Comparison of ENCODE assay signal across 8 cellular contexts in the genomic region with DNA sequence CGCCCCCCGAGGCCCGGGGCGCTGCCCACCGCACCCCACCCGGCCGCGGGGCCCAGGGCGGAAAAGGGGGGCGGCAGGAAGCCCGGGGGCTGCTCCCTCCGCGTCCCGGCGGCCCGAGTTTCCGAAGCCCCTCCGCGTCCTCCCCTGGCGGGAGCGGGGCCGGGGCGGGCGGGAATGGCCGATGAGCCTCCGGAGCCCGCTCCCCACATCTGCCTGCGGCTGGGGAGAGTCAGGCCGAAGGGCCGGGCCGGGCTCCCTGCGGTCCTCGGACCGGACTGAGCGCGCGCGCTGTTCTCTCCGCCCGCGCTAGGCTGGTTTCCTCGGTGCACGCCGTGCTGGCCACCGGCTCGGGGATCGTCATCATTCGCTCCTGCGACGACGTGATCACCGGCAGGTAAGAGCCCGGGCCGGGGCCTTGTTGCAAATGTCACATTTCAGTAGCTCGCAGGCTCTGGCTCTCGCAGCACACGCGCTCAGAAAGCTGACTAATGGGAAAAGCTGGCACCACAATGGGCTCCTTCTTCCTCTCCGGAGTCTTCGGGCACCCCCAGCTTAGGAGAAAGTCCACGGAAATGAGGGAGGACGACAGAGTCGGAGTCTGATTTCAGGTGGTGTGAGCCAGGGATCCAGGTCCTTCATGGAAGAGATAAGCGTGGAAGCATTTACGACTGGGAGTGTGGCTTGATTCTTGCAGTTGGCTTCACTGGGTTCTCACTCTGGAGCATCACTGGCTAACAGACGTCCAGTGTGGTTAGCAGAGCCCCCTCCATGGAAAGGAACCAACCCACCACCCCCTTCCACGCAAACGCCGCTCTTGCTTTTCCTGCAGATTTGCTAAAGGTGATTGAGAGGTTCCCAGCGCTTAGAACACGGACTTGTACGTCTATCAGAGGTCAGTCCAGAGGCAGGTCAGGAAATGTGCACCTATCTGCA. TPM values are rescaled to one million over a fixed set of nuclear protein-coding genes. Genes with fewer than 3 reads are reported as not detected.
DNase-seq lines count a peak whose midpoint lies in the region; ATAC-seq and TF ChIP-seq lines count a peak whose summit lies in the region.

No MANE protein-coding gene starts in this region.

- WGBS in SK-N-SH (ENCODE audit: low lambda C conversion rate), result 16% methylated on average over 22 of the region's 72 CpGs

- no peaks in the 10 kb centered on the region for H3K9me3 ChIP-seq in SK-N-SH

- H3K4me1 ChIP-seq in SK-N-SH (ENCODE audit: control insufficient read depth in 1 of 2, insufficient read depth in 2 of 2, low read depth in 1 of 2, low read length in 1 of 2), result peaks cover 0 to 8% of the 10 kb centered on the region in 2 experiments; a peak in 1 of 4 replicates

- H3K27ac ChIP-seq in SK-N-SH (ENCODE audit: low read depth in 2 of 2, low read length in 1 of 2) (peak overlapping the region; percentile 41 to 77; a peak in 3 of 4 replicates), layer of hippocampus (ENCODE audit: low read depth, low read length) (peak overlapping the region; percentile 30)

- peak overlapping the region; percentile 84 for H3K4me2 ChIP-seq in SK-N-SH

- H3K9me2 ChIP-seq in SK-N-SH, result no peaks in the 10 kb centered on the region

- POLR2A ChIA-PET in SK-N-SH (lab: Yijun Ruan, JAX), result interaction anchor here (0.9 to 1.0 kb wide), 3 partner anchors 9 to 263 kb away, joined by 3 to 5 read pairs (median 3); partner anchors contain the start of genes GEMIN4 and TIMM22

- H4K20me1 ChIP-seq in SK-N-SH (ENCODE audit: insufficient read depth), result 0 out of 2 replicates have a peak, but pooled peaks cover 3% of the 10 kb centered on the region

- CTCF ChIA-PET in SK-N-SH (lab: Yijun Ruan, JAX), result no interaction called here

- H2AFZ ChIP-seq in SK-N-SH (ENCODE audit: low read depth), result peak overlapping the region; percentile 83; the same call in 1 of the 2 replicates

- TF ChIP-seq EP300 in SK-N-SH (IDR thresholded peaks at IDR 0.05; ENCODE audit: borderline replicate concordance in 1 of 2, low read depth in 1 of 2, low read length in 1 of 2), result no peak

- ATAC-seq in HG03097 (IDR thresholded peaks at IDR 0.05; ENCODE audit: low FRiP score, unreplicated experiment), result peak; percentile 28

- H3K9ac ChIP-seq in SK-N-SH, result peak overlapping the region; percentile 63

- peaks cover 48% of the 10 kb centered on the region for H3K79me2 ChIP-seq in SK-N-SH (ENCODE audit: insufficient read depth)

- H3K36me3 ChIP-seq in SK-N-SH (replicated peaks in 1 of 2; ENCODE audit: control insufficient read depth in 1 of 2, insufficient read depth in 2 of 2, low read length in 1 of 2), result peaks cover 3 to 17% of the 10 kb centered on the region in 2 experiments

- TF ChIP-seq RAD21 in SK-N-SH (IDR thresholded peaks at IDR 0.05; ENCODE audit: low read length), result no peak

- H3K27me3 ChIP-seq in SK-N-SH (ENCODE audit: insufficient read depth) (no peaks in the 10 kb centered on the region), layer of hippocampus (ENCODE audit: control insufficient read depth, insufficient read depth, low read length) (no peaks in the 10 kb centered on the region)

- DNase-seq in NCI-H2196 (lab: John Stamatoyannopoulos, UW; ENCODE audit: unreplicated experiment) (peak; percentile 2), NCI-H2196 treated with DMSO at 0.1 percent for 48 hours (lab: John Stamatoyannopoulos, UW; ENCODE audit: unreplicated experiment) (no peak), SK-N-SH (peak; percentile 82), cardiac fibroblast (ENCODE audit: low read depth in 2 of 2) (peak; percentile 29 to 51), SKM-1 treated with dmso at 0.1 percent for 144 hours (lab: John Stamatoyannopoulos, UW; ENCODE audit: unreplicated experiment) (no peak)
- peak; percentile 72 for DNase-seq in stimulated activated CD4-positive, alpha-beta T cell treated with anti-CD3 and anti-CD28 coated beads, Interleukin-15, amount 100 ng/mL, for 24 hours

- H3K4me3 ChIP-seq in SK-N-SH (ENCODE audit: low read depth in 2 of 2, low read length in 1 of 2), result peak overlapping the region; percentile 68 to 85
- peak overlapping the region; percentile 60 to 61 for H3K4me3 ChIP-seq in cardiac fibroblast (replicated peaks in 1 of 2; ENCODE audit: low read depth in 2 of 2, low read length in 2 of 2)

- peaks cover 8% of the 10 kb centered on the region for H3F3A ChIP-seq in SK-N-SH (replicated peaks; ENCODE audit: insufficient read depth)

- no peak for TF ChIP-seq CTCF in SK-N-SH (IDR thresholded peaks at IDR 0.05)
- no peak for TF ChIP-seq CTCF in cardiac fibroblast (IDR thresholded peaks at IDR 0.05; ENCODE audit: low read depth, low read length)

TF ChIP-seq in SK-N-SH, 30 proteins besides CTCF, POLR2A, EP300 and RAD21:
- TF ChIP-seq RXRA (IDR thresholded peaks at IDR 0.05; ENCODE audit: borderline replicate concordance, low read depth) (no peak), TAF1 (IDR thresholded peaks at IDR 0.05; ENCODE audit: borderline replicate concordance, low read depth, low read length) (0 out of 2 replicates have a peak, but pooled peaks have one; percentile 4), MXI1 (IDR thresholded peaks at IDR 0.05; ENCODE audit: low read depth, low read length) (0 out of 2 replicates have a peak, but pooled peaks have one; percentile 20), FOXM1 (IDR thresholded peaks at IDR 0.05; ENCODE audit: low read depth) (no peak), TCF12 (IDR thresholded peaks at IDR 0.05) (no peak), NFIC (IDR thresholded peaks at IDR 0.05; ENCODE audit: borderline replicate concordance) (no peak), FOSL2 (IDR thresholded peaks at IDR 0.05; ENCODE audit: borderline replicate concordance, low read depth) (no peak), RFX5 (IDR thresholded peaks at IDR 0.05; ENCODE audit: low read length) (no peak), SIN3A (IDR thresholded peaks at IDR 0.05; ENCODE audit: borderline replicate concordance, low read depth, low read length) (no peak), GABPA (IDR thresholded peaks at IDR 0.05; ENCODE audit: low read depth) (no peak), EZH2phosphoT487 (IDR thresholded peaks at IDR 0.05; ENCODE audit: borderline replicate concordance, low read depth) (no peak), GATA2 (CRISPR knock-in tag; IDR thresholded peaks at IDR 0.05) (no peak), FOXJ3 (CRISPR knock-in tag; IDR thresholded peaks at IDR 0.05) (no peak)
- TF ChIP-seq, protein P1, sequence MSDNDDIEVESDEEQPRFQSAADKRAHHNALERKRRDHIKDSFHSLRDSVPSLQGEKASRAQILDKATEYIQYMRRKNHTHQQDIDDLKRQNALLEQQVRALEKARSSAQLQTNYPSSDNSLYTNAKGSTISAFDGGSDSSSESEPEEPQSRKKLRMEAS (IDR thresholded peaks at IDR 0.05; ENCODE audit: low read depth), result peak; percentile 74
- TF ChIP-seq, protein P2, sequence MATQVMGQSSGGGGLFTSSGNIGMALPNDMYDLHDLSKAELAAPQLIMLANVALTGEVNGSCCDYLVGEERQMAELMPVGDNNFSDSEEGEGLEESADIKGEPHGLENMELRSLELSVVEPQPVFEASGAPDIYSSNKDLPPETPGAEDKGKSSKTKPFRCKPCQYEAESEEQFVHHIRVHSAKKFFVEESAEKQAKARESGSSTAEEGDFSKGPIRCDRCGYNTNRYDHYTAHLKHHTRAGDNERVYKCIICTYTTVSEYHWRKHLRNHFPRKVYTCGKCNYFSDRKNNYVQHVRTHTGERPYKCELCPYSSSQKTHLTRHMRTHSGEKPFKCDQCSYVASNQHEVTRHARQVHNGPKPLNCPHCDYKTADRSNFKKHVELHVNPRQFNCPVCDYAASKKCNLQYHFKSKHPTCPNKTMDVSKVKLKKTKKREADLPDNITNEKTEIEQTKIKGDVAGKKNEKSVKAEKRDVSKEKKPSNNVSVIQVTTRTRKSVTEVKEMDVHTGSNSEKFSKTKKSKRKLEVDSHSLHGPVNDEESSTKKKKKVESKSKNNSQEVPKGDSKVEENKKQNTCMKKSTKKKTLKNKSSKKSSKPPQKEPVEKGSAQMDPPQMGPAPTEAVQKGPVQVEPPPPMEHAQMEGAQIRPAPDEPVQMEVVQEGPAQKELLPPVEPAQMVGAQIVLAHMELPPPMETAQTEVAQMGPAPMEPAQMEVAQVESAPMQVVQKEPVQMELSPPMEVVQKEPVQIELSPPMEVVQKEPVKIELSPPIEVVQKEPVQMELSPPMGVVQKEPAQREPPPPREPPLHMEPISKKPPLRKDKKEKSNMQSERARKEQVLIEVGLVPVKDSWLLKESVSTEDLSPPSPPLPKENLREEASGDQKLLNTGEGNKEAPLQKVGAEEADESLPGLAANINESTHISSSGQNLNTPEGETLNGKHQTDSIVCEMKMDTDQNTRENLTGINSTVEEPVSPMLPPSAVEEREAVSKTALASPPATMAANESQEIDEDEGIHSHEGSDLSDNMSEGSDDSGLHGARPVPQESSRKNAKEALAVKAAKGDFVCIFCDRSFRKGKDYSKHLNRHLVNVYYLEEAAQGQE (IDR thresholded peaks at IDR 0.05; ENCODE audit: low read depth, low read length), result no peak
TF ChIP-seq in SK-N-SH: peak in this region for 3.

RNA-seq across cellular contexts. Expression of gene TLCD3A, which starts 0.7 kb away (rescaled TPM):
- 31.7 and 34.4 TPM in 2 replicates for polyA plus RNA-seq in SK-N-SH (2012; rRNA removed)
- 27.5 and 33.4 TPM in 2 replicates for polyA plus RNA-seq in SK-N-SH (2012; cell fraction: cytosol; rRNA removed)
- polyA plus RNA-seq in SK-N-SH (2012; cell fraction: nucleus; rRNA removed), result 20.3 and 20.8 TPM in 2 replicates

RNA-seq across cellular contexts. Expression of gene VPS53, which starts 18.4 kb away (rescaled TPM):
- 14.8 and 16.8 TPM in 2 replicates for polyA plus RNA-seq in SK-N-SH (2012; rRNA removed)
- polyA plus RNA-seq in SK-N-SH (2012; cell fraction: cytosol; rRNA removed), result 8.1 and 10.3 TPM in 2 replicates
- 20.9 and 34.6 TPM in 2 replicates for polyA plus RNA-seq in SK-N-SH (2012; cell fraction: nucleus; rRNA removed)

RNA-seq across cellular contexts. Expression of gene GEMIN4, which starts 19.0 kb away (rescaled TPM):
- polyA plus RNA-seq in SK-N-SH (2012; rRNA removed), result 10.7 and 12.5 TPM in 2 replicates
- polyA plus RNA-seq in SK-N-SH (2012; cell fraction: cytosol; rRNA removed), result 5.6 and 8.4 TPM in 2 replicates
- 13.3 and 15.9 TPM in 2 replicates for polyA plus RNA-seq in SK-N-SH (2012; cell fraction: nucleus; rRNA removed)

RNA-seq across cellular contexts. Expression of gene GLOD4, which starts 49.0 kb away (rescaled TPM):
- polyA plus RNA-seq in SK-N-SH (2012; rRNA removed), result 34.3 and 40.0 TPM in 2 replicates
- polyA plus RNA-seq in SK-N-SH (2012; cell fraction: cytosol; rRNA removed), result 45.0 and 56.7 TPM in 2 replicates
- 26.1 and 46.1 TPM in 2 replicates for polyA plus RNA-seq in SK-N-SH (2012; cell fraction: nucleus; rRNA removed)

RNA-seq across cellular contexts. Expression of gene MRM3, which starts 49.1 kb away (rescaled TPM):
- 16.4 and 17.4 TPM in 2 replicates for polyA plus RNA-seq in SK-N-SH (2012; rRNA removed)
- polyA plus RNA-seq in SK-N-SH (2012; cell fraction: cytosol; rRNA removed), result 13.0 and 15.4 TPM in 2 replicates
- polyA plus RNA-seq in SK-N-SH (2012; cell fraction: nucleus; rRNA removed), result 14.5 and 16.5 TPM in 2 replicates

Comparison
In these comparisons a context has a peak if more than half of its experiments do, and no peak if none do; other contexts are left out.
1. DNase-seq: peak in NCI-H2196 (single experiment), SK-N-SH (single experiment), cardiac fibroblast (2 of 2) and stimulated activated CD4-positive, alpha-beta T cell treated with anti-CD3 and anti-CD28 coated beads, Interleukin-15, amount 100 ng/mL, for 24 hours (single experiment); none in NCI-H2196 treated with DMSO at 0.1 percent for 48 hours (single experiment) and SKM-1 treated with dmso at 0.1 percent for 144 hours (single experiment).